In genomic region chr11:17396598-17397310, GRCh38 we compare ENCODE assay signal across 21 cellular contexts. TPM values are rescaled to one million over a fixed set of nuclear protein-coding genes. Genes with fewer than 3 reads are reported as not detected.
"Had no signal": no experiment of that assay in that cellular context is flagged by ENCODE, and none has a peak within 500 bp of the region (broad histone marks: within the 10 kb centered on the region; RNA-seq: fewer than 3 reads in every experiment).

No MANE protein-coding gene starts in this region.

- H3K9me3 Mint-ChIP-seq: natural killer cell treated with Interleukin-12 subunit alpha and Interleukin-12 subunit beta and Interleukin-15 and Interleukin-18, amount 100 ng/mL, for 72 hours had no signal

- H3K27me3 ChIP-seq: dorsolateral prefrontal cortex, hepatocyte, suprapubic skin, thyroid gland, upper lobe of left lung, vagina had no signal

- H3K27ac ChIP-seq: coronary artery, dorsolateral prefrontal cortex, hepatocyte, left ventricle myocardium inferior, neutrophil, suprapubic skin, thyroid gland, upper lobe of left lung, vagina had no signal

- H3K36me3 Mint-ChIP-seq: natural killer cell treated with Interleukin-12 subunit alpha and Interleukin-12 subunit beta and Interleukin-15 and Interleukin-18, amount 100 ng/mL, for 72 hours had no signal

- H3K9me3 ChIP-seq: left ventricle myocardium inferior, neutrophil, suprapubic skin, thyroid gland, upper lobe of left lung, vagina had no signal

- H2AFZ ChIP-seq: hepatocyte had no signal

- H3K4me3 ChIP-seq: coronary artery, dorsolateral prefrontal cortex, hepatocyte, left ventricle myocardium inferior, lung, suprapubic skin, thyroid gland, upper lobe of left lung, vagina had no signal

- H3K36me3 ChIP-seq: left ventricle myocardium inferior, neutrophil, suprapubic skin, thyroid gland, vagina had no signal

- FAIRE-seq: kidney had no signal

- H3K4me1 ChIP-seq: suprapubic skin, upper lobe of left lung, vagina had no signal

- DNase-seq: dorsolateral prefrontal cortex; effector CD8-positive, alpha-beta T cell; foreskin melanocyte; head of caudate nucleus; kidney; left cardiac atrium; left ventricle myocardium inferior; mesenchymal stem cell; midbrain; stimulated activated CD4-positive, alpha-beta T cell treated with anti-CD3 and anti-CD28 coated beads, Interleukin-2, amount 100 ng/mL, for 24 hours; stimulated activated naive CD8-positive, alpha-beta T cell treated with anti-CD3 and anti-CD28 coated beads, Interleukin-15, Interleukin-2, amounts not matched to agents 100 U/mL and 50 U/mL, for 24 hours; thyroid gland; upper lobe of left lung had no signal

- H3K4me2 ChIP-seq: hepatocyte had no signal

- H3K27ac Mint-ChIP-seq: natural killer cell treated with Interleukin-12 subunit alpha and Interleukin-12 subunit beta and Interleukin-15 and Interleukin-18, amount 100 ng/mL, for 72 hours had no signal

- ATAC-seq: left cardiac atrium; natural killer cell treated with Interleukin-12 subunit alpha and Interleukin-12 subunit beta and Interleukin-15 and Interleukin-18, amount 100 ng/mL, for 72 hours; sciatic nerve; stimulated activated naive CD8-positive, alpha-beta T cell treated with anti-CD3 and anti-CD28 coated beads, Interleukin-15, Interleukin-2, amounts not matched to agents 100 U/mL and 50 U/mL, for 24 hours had no signal

- H3K79me2 ChIP-seq: hepatocyte had no signal

- H3K4me3 Mint-ChIP-seq: natural killer cell treated with Interleukin-12 subunit alpha and Interleukin-12 subunit beta and Interleukin-15 and Interleukin-18, amount 100 ng/mL, for 72 hours had no signal

RNA-seq across cellular contexts. Expression of gene KCNJ11, which starts 8.3 kb away (rescaled TPM):
- total RNA-seq: vagina had no signal
